8 cellular contexts compared by ENCODE assay signal in the genomic region with DNA sequence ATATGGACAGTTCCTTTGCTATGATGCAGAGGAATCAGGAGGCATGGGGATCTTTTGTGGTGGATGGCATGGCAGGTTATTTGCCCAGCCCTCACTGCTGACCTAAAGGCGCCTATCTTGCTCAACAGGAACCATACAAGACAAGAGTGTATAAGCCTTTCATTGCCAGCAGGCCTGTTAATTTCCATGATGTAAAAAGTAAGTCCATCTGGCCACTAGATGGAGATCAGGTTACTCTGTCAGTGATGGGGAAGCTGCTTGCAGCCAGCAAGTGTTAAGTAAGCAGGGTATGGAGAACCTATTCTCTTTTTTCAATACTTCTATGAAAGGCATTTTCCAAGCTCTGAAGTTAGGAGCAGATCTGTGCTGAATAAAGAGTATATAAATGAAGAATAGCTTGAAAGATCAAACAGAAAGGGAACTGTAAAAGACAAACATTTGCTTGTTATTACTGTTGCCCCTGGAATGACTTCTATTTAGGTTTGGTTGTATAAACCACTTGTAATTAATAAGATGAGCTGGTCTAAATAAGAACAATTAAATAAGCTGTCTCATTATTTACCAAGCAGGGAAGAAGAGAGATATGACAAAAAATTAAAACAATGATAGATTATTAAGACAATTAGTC.
DNase-seq lines count a peak whose midpoint lies in the region; TF ChIP-seq lines count a peak whose summit lies in the region.

No MANE protein-coding gene starts in this region.

- no peaks in the 10 kb centered on the region for H4K20me1 ChIP-seq in H9 (ENCODE audit: control insufficient read depth, insufficient read depth, insufficient read length)

- no peak overlapping the region for H3K4me2 ChIP-seq in H9 (ENCODE audit: insufficient read depth, insufficient read length, low read length)

- H3K9me3 ChIP-seq in H9 (ENCODE audit: control insufficient read depth, low read depth, low read length) (no peaks in the 10 kb centered on the region), MG63 (no peaks in the 10 kb centered on the region)

- H3K4me1 Mint-ChIP-seq in activated naive CD4-positive, alpha-beta T cell treated with anti-CD3 and anti-CD28 coated beads, Interleukin-2, amount 10 ng/mL, durations not matched to agents 7 days and 5 days = no peaks in the 10 kb centered on the region
- H3K4me1 Mint-ChIP-seq in H9 = no peaks in the 10 kb centered on the region

- H3K27ac Mint-ChIP-seq in activated naive CD4-positive, alpha-beta T cell treated with anti-CD3 and anti-CD28 coated beads, Interleukin-2, amount 10 ng/mL, durations not matched to agents 7 days and 5 days = no peak overlapping the region
- H3K27ac Mint-ChIP-seq in H9 = no peak overlapping the region

- in situ Hi-C loops in T47D (cut with HindIII; ENCODE audit: low pct_unique_long_range_greater_than_20kb, low sequenced_read_pairs) = no loop called here

- H4K91ac ChIP-seq in H9 (ENCODE audit: insufficient read length, low read depth, low read length) = no peak overlapping the region

- H3K4ac ChIP-seq in H9 (ENCODE audit: low read depth, low read length) = no peak overlapping the region

- no peak overlapping the region for H3K18ac ChIP-seq in H9 (ENCODE audit: insufficient read length, low read depth, low read length)

- TF ChIP-seq CTCF in H9 (conservative IDR thresholded peaks at IDR 0.05) = peak; percentile 83

- no peak overlapping the region for H4K5ac ChIP-seq in H9 (ENCODE audit: insufficient read length, low read depth, low read length)

- H3K79me2 ChIP-seq in H9 (ENCODE audit: insufficient read depth, low read length) = no peaks in the 10 kb centered on the region

- no peaks in the 10 kb centered on the region for H3K27me3 ChIP-seq in H9 (ENCODE audit: insufficient read depth, low read length)
- no peaks in the 10 kb centered on the region for H3K27me3 ChIP-seq in MG63

- peak; percentile 56 for DNase-seq in activated naive CD4-positive, alpha-beta T cell treated with anti-CD3 and anti-CD28 coated beads, Interleukin-2, amount 10 ng/mL, durations not matched to agents 7 days and 5 days
- no peak for DNase-seq in activated naive CD4-positive, alpha-beta T cell treated with Interleukin-2 at 50 U/mL for 16 hours
- peak; percentile 67 for DNase-seq in H9
- DNase-seq in MG63 = peak; percentile 52
- peak; percentile 95 for DNase-seq in RKO (ENCODE audit: low spot score)
- DNase-seq in T47D (ENCODE audit: low read depth in 1 of 2, low spot score in 1 of 2) = peak; percentile 24 to 90
- DNase-seq in iPS-NIHi11 (ENCODE audit: low spot score) = peak; percentile 73
- DNase-seq in smooth muscle cell of the brain vasculature (ENCODE audit: low read depth, low spot score) = peak; percentile 87

- no peak overlapping the region for H2AFZ ChIP-seq in H9 (ENCODE audit: low read length)

- H2BK5ac ChIP-seq in H9 (ENCODE audit: insufficient read length, low read length) = no peak overlapping the region

- H3K14ac ChIP-seq in H9 (ENCODE audit: insufficient read depth, low read length) = no peak overlapping the region

- H2AK5ac ChIP-seq in H9 (ENCODE audit: insufficient read length, low read length) = no peak overlapping the region

- H3T11ph ChIP-seq in H9 (ENCODE audit: low read length) = no peak overlapping the region

- no peak overlapping the region for H3K4me3 ChIP-seq in MG63

- H3K79me1 ChIP-seq in H9 (ENCODE audit: insufficient read depth, low read depth, low read length, poor library complexity, severe bottlenecking) = no peaks in the 10 kb centered on the region

- H3K36me3 Mint-ChIP-seq in activated naive CD4-positive, alpha-beta T cell treated with anti-CD3 and anti-CD28 coated beads, Interleukin-2, amount 10 ng/mL, durations not matched to agents 7 days and 5 days = no peaks in the 10 kb centered on the region
- H3K36me3 Mint-ChIP-seq in H9 (ENCODE audit: insufficient read depth in 1 of 3, low read depth in 3 of 3) = no peaks in the 10 kb centered on the region

- H3K27me3 Mint-ChIP-seq in activated naive CD4-positive, alpha-beta T cell treated with anti-CD3 and anti-CD28 coated beads, Interleukin-2, amount 10 ng/mL, durations not matched to agents 7 days and 5 days = no peaks in the 10 kb centered on the region
- H3K27me3 Mint-ChIP-seq in H9 (ENCODE audit: low read depth) = no peaks in the 10 kb centered on the region

- no peaks in the 10 kb centered on the region for H3K23me2 ChIP-seq in H9 (ENCODE audit: insufficient read length, low read depth, low read length, poor library complexity, severe bottlenecking)

- H3K9ac ChIP-seq in H9 (ENCODE audit: extremely low read depth, insufficient read length, low read length) = no peak overlapping the region

- H3K27ac ChIP-seq in H9 (ENCODE audit: insufficient read length, low read depth, low read length) = no peak overlapping the region

- H2BK15ac ChIP-seq in H9 (ENCODE audit: low read depth, low read length) = no peak overlapping the region

- no peak overlapping the region for H3K23ac ChIP-seq in H9 (ENCODE audit: insufficient read length, low read depth, low read length)

- no peaks in the 10 kb centered on the region for H3K36me3 ChIP-seq in MG63

- CTCF ChIA-PET in activated naive CD4-positive, alpha-beta T cell treated with anti-CD3 and anti-CD28 coated beads, Interleukin-2, amount 10 ng/mL, durations not matched to agents 7 days and 5 days (lab: Charles Lee) = interaction anchor here (0.6 to 3.3 kb wide), 19 partner anchors 9 to 1364 kb away, joined by 3 to 48 read pairs (median 5); no protein-coding TSS in a partner anchor

- H3K9me3 Mint-ChIP-seq in activated naive CD4-positive, alpha-beta T cell treated with anti-CD3 and anti-CD28 coated beads, Interleukin-2, amount 10 ng/mL, durations not matched to agents 7 days and 5 days = no peaks in the 10 kb centered on the region
- no peaks in the 10 kb centered on the region for H3K9me3 Mint-ChIP-seq in H9

- no peaks in the 10 kb centered on the region for H3K4me1 ChIP-seq in H9 (ENCODE audit: insufficient read depth, low read length)

- H3K4me3 Mint-ChIP-seq in activated naive CD4-positive, alpha-beta T cell treated with anti-CD3 and anti-CD28 coated beads, Interleukin-2, amount 10 ng/mL, durations not matched to agents 7 days and 5 days = no peak overlapping the region
- H3K4me3 Mint-ChIP-seq in H9 = no peak overlapping the region

- no peak overlapping the region for H2BK20ac ChIP-seq in H9 (ENCODE audit: low read depth, low read length, poor library complexity, severe bottlenecking)

- H3K56ac ChIP-seq in H9 (ENCODE audit: insufficient read length, low read depth, low read length) = no peak overlapping the region

- H2BK120ac ChIP-seq in H9 (ENCODE audit: low read depth, low read length, poor library complexity, severe bottlenecking) = no peak overlapping the region

- no peak overlapping the region for H4K8ac ChIP-seq in H9 (replicated peaks; ENCODE audit: insufficient read length, low read depth, low read length)

- no peak overlapping the region for H2BK12ac ChIP-seq in H9 (ENCODE audit: insufficient read length, low read depth, low read length)

- WGBS in H9 (ENCODE audit: extremely low coverage, insufficient read length, low lambda C conversion rate) = no CpG with 5 or more reads among the region's 1 CpG
